In the genomic region with DNA sequence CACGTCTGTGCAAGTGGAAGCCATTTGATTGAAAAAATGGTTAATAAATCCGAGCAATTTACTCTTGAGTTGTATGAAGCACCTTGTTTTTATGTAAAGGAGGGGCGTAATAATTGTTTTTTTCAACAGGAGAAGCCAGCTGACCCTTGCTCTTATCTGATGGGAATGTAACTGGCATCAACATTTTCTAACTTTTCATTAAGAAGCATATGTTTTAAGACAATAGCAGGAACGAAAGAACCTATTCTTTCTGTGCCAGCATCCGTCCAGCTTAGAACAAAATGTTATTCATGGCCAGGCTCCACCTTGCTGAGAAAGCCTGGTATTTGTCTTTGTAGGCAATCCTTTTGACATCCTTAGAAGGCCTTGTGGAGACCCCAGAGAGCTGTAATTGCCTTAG, we compare ENCODE assay signal across 22 cellular contexts.
"Had no signal": no experiment of that assay in that cellular context is flagged by ENCODE, and none has a peak within 500 bp of the region (broad histone marks: within the 10 kb centered on the region; RNA-seq: fewer than 3 reads in every experiment).

No MANE protein-coding gene starts in this region.

- H3K27me3 Mint-ChIP-seq: activated naive CD8-positive, alpha-beta T cell; activated T-helper 17 cell treated with anti-CD3 and anti-CD28 coated beads, Interleukin-2, amount 50 U/mL, for 72 hours had no signal

- H3K9me3 ChIP-seq: adrenal gland, ascending aorta, lower lobe of right lung, psoas muscle, sigmoid colon, SJSA1, tibial artery had no signal

- H3K4me1 ChIP-seq: adrenal gland, lower lobe of right lung, psoas muscle had no signal

- H3K36me3 ChIP-seq: adrenal gland, ascending aorta, lower lobe of right lung, sigmoid colon, SJSA1, tibial artery, WERI-Rb-1 had no signal

- H3K9me3 Mint-ChIP-seq: activated T-helper 17 cell treated with anti-CD3 and anti-CD28 coated beads, Interleukin-2, amount 50 U/mL, for 72 hours; neural crest cell had no signal

- H3K4me3 ChIP-seq: adrenal gland, ascending aorta, lower lobe of right lung, psoas muscle, sigmoid colon, SJSA1, smooth muscle cell, tibial artery had no signal

- H3K27ac ChIP-seq: psoas muscle, SJSA1, tibial artery, WERI-Rb-1 had no signal

- H3K27ac Mint-ChIP-seq: activated naive CD8-positive, alpha-beta T cell; activated T-helper 17 cell treated with anti-CD3 and anti-CD28 coated beads, Interleukin-2, amount 50 U/mL, for 72 hours had no signal

- H3K4me3 Mint-ChIP-seq: activated naive CD8-positive, alpha-beta T cell; activated T-helper 17 cell treated with anti-CD3 and anti-CD28 coated beads, Interleukin-2, amount 50 U/mL, for 72 hours; naive thymus-derived CD4-positive, alpha-beta T cell; neural crest cell had no signal

- DNase-seq: activated CD4-positive, alpha-beta T cell treated with anti-CD3 and anti-CD28 coated beads for 1 hour; activated T-cell treated with anti-CD3 and anti-CD28 coated beads, Interleukin-2, amount 50 U/mL, for 1 hour; adrenal gland; cortex of kidney; foreskin melanocyte; islet precursor cell; left colon; lower lobe of right lung; naive thymus-derived CD4-positive, alpha-beta T cell; psoas muscle; sigmoid colon; stimulated activated CD4-positive, alpha-beta T cell treated with anti-CD3 and anti-CD28 coated beads, Interleukin-4, amount 100 ng/mL, for 1 hour; stimulated activated naive CD4-positive, alpha-beta T cell; T-helper 1 cell; tibial artery; WERI-Rb-1 had no signal

- H3K4me2 ChIP-seq: smooth muscle cell had no signal

- ATAC-seq: activated T-helper 17 cell treated with anti-CD3 and anti-CD28 coated beads, Interleukin-2, amount 50 U/mL, for 72 hours; left colon; naive thymus-derived CD4-positive, alpha-beta T cell; psoas muscle had no signal

- H3K4me1 Mint-ChIP-seq: activated T-helper 17 cell treated with anti-CD3 and anti-CD28 coated beads, Interleukin-2, amount 50 U/mL, for 72 hours; naive thymus-derived CD4-positive, alpha-beta T cell had no signal

- H3K27me3 ChIP-seq: adrenal gland, ascending aorta, sigmoid colon, SJSA1, tibial artery had no signal
